In genomic region chr15:63677778-63678177, GRCh38 we compare ENCODE assay signal across 15 cellular contexts.
DNase-seq lines count a peak whose midpoint lies in the region; ATAC-seq and TF ChIP-seq lines count a peak whose summit lies in the region.
"Had no signal": no experiment of that assay in that cellular context is flagged by ENCODE, and none has a peak within 500 bp of the region (broad histone marks: within the 10 kb centered on the region; RNA-seq: fewer than 3 reads in every experiment).

No MANE protein-coding gene starts in this region.

- CTCF ChIA-PET in CD4-positive, alpha-beta memory T cell (lab: Charles Lee; ENCODE audit: partially characterized antibody) = interaction anchor here (1.3 to 1.6 kb wide), 2 partner anchors 27 to 68 kb away, joined by 3 to 6 read pairs; no protein-coding TSS in a partner anchor
- CTCF ChIA-PET in activated CD8-positive, alpha-beta T cell treated with anti-CD3 and anti-CD28 coated beads, Interleukin-2, amount 10 ng/mL, durations not matched to agents 7 days and 5 days (lab: Charles Lee) = interaction anchor here (0.7 kb wide), 1 partner anchor 75 kb away, joined by 3 read pairs; no protein-coding TSS in a partner anchor

- intact Hi-C loops in CD4-positive, alpha-beta memory T cell (cut with micrococcal nuclease) = no loop called here

- POLR2A ChIA-PET in CD4-positive, alpha-beta memory T cell (lab: Charles Lee; ENCODE audit: partially characterized antibody) = interaction anchor here (1.7 kb wide), 1 partner anchor 77 kb away, joined by 3 read pairs; no protein-coding TSS in a partner anchor
- POLR2A ChIA-PET in activated CD8-positive, alpha-beta T cell treated with anti-CD3 and anti-CD28 coated beads, Interleukin-2, amount 10 ng/mL, durations not matched to agents 7 days and 5 days (lab: Charles Lee) = interaction anchor here (1.4 kb wide), 1 partner anchor 155 kb away, joined by 3 read pairs; no protein-coding TSS in a partner anchor

- no peaks in the 10 kb centered on the region for H3K27me3 Mint-ChIP-seq in CD4-positive, alpha-beta memory T cell
- H3K27me3 Mint-ChIP-seq in endodermal cell (ENCODE audit: insufficient read depth) = no peaks in the 10 kb centered on the region
- H3K27me3 Mint-ChIP-seq in activated CD8-positive, alpha-beta T cell treated with anti-CD3 and anti-CD28 coated beads, Interleukin-2, amount 10 ng/mL, durations not matched to agents 7 days and 5 days (ENCODE audit: low read depth) = no peaks in the 10 kb centered on the region

- no peak for TF ChIP-seq CTCF in endodermal cell (conservative IDR thresholded peaks at IDR 0.05)

- no peaks in the 10 kb centered on the region for H3K9me3 Mint-ChIP-seq in CD4-positive, alpha-beta memory T cell
- no peaks in the 10 kb centered on the region for H3K9me3 Mint-ChIP-seq in endodermal cell
- H3K9me3 Mint-ChIP-seq in stimulated activated effector memory CD8-positive, alpha-beta T cell treated with anti-CD3 and anti-CD28 coated beads, Interleukin-12 subunit alpha, Interleukin-12 subunit beta, amount 100 ng/mL, for 72 hours = no peaks in the 10 kb centered on the region
- no peaks in the 10 kb centered on the region for H3K9me3 Mint-ChIP-seq in activated CD8-positive, alpha-beta T cell treated with anti-CD3 and anti-CD28 coated beads, Interleukin-2, amount 10 ng/mL, durations not matched to agents 7 days and 5 days (ENCODE audit: insufficient read depth)
- H3K9me3 Mint-ChIP-seq: CD14-positive monocyte; T-helper 1 cell treated with Interleukin-12 subunit alpha and Interleukin-12 subunit beta and Interleukin-4 antibody, amounts not matched to agents 30 μg/mL and 1 μg/mL, for 36 hours had no signal

- no peak overlapping the region for H3K9ac ChIP-seq in endodermal cell (ENCODE audit: extremely low read depth, low read length, poor library complexity, severe bottlenecking)

- H3K9me3 ChIP-seq in CD4-positive, alpha-beta memory T cell (ENCODE audit: control insufficient read depth in 1 of 2, low read length in 2 of 2) = no peaks in the 10 kb centered on the region
- no peaks in the 10 kb centered on the region for H3K9me3 ChIP-seq in endodermal cell (ENCODE audit: control insufficient read depth, low read length)
- H3K9me3 ChIP-seq: ascending aorta had no signal

- H3K4me3 ChIP-seq in CD4-positive, alpha-beta memory T cell (ENCODE audit: low read length in 2 of 2) = no peak overlapping the region
- H3K4me3 ChIP-seq in endodermal cell (ENCODE audit: low read length) = no peak overlapping the region
- H3K4me3 ChIP-seq: ascending aorta had no signal

- H3K4me1 ChIP-seq in CD4-positive, alpha-beta memory T cell (ENCODE audit: insufficient read depth, low read length) = peaks cover 22% of the 10 kb centered on the region
- H3K4me1 ChIP-seq in endodermal cell (ENCODE audit: control insufficient read depth, insufficient read depth, low read length) = no peaks in the 10 kb centered on the region
- H3K4me1 ChIP-seq: ascending aorta had no signal

- H3K27me3 ChIP-seq in CD4-positive, alpha-beta memory T cell (ENCODE audit: insufficient read depth, low read length) = no peaks in the 10 kb centered on the region
- H3K27me3 ChIP-seq in endodermal cell (ENCODE audit: control insufficient read depth, insufficient read depth, low read length, poor library complexity, severe bottlenecking) = no peaks in the 10 kb centered on the region
- H3K27me3 ChIP-seq: ascending aorta had no signal

- H3K27ac ChIP-seq in CD4-positive, alpha-beta memory T cell (ENCODE audit: low read depth, low read length) = no peak overlapping the region
- no peak overlapping the region for H3K27ac ChIP-seq in endodermal cell (ENCODE audit: low read depth, low read length)
- H3K27ac ChIP-seq: ascending aorta had no signal

- no peak overlapping the region for H3K4me3 Mint-ChIP-seq in CD4-positive, alpha-beta memory T cell
- H3K4me3 Mint-ChIP-seq in endodermal cell = no peak overlapping the region
- no peak overlapping the region for H3K4me3 Mint-ChIP-seq in stimulated activated effector memory CD8-positive, alpha-beta T cell treated with anti-CD3 and anti-CD28 coated beads, Interleukin-12 subunit alpha, Interleukin-12 subunit beta, amount 100 ng/mL, for 72 hours
- no peak overlapping the region for H3K4me3 Mint-ChIP-seq in activated CD8-positive, alpha-beta T cell treated with anti-CD3 and anti-CD28 coated beads, Interleukin-2, amount 10 ng/mL, durations not matched to agents 7 days and 5 days
- H3K4me3 Mint-ChIP-seq: CD14-positive monocyte; T-helper 1 cell treated with Interleukin-12 subunit alpha and Interleukin-12 subunit beta and Interleukin-4 antibody, amounts not matched to agents 30 μg/mL and 1 μg/mL, for 36 hours had no signal

- H3K27ac Mint-ChIP-seq in CD4-positive, alpha-beta memory T cell = peak overlapping the region in 5 of 7 donors; percentile 11 to 76 (median 56)
- H3K27ac Mint-ChIP-seq in endodermal cell = no peak overlapping the region
- no peak overlapping the region for H3K27ac Mint-ChIP-seq in stimulated activated effector memory CD8-positive, alpha-beta T cell treated with anti-CD3 and anti-CD28 coated beads, Interleukin-12 subunit alpha, Interleukin-12 subunit beta, amount 100 ng/mL, for 72 hours
- no peak overlapping the region for H3K27ac Mint-ChIP-seq in activated CD8-positive, alpha-beta T cell treated with anti-CD3 and anti-CD28 coated beads, Interleukin-2, amount 10 ng/mL, durations not matched to agents 7 days and 5 days
- H3K27ac Mint-ChIP-seq: T-helper 1 cell treated with Interleukin-12 subunit alpha and Interleukin-12 subunit beta and Interleukin-4 antibody, amounts not matched to agents 30 μg/mL and 1 μg/mL, for 36 hours had no signal

- no peak for ATAC-seq in stimulated activated effector memory CD8-positive, alpha-beta T cell treated with anti-CD3 and anti-CD28 coated beads, Interleukin-12 subunit alpha, Interleukin-12 subunit beta, amount 100 ng/mL, for 72 hours
- ATAC-seq in HG03280 (IDR thresholded peaks at IDR 0.05; ENCODE audit: unreplicated experiment) (no peak), GM21825 (IDR thresholded peaks at IDR 0.05; ENCODE audit: unreplicated experiment) (no peak)
- no peak for ATAC-seq in activated CD8-positive, alpha-beta T cell treated with anti-CD3 and anti-CD28 coated beads, Interleukin-2, amount 10 ng/mL, durations not matched to agents 7 days and 5 days

- peaks cover 40 to 72% of the 10 kb centered on the region in 2 donors for H3K36me3 Mint-ChIP-seq in CD4-positive, alpha-beta memory T cell
- H3K36me3 Mint-ChIP-seq in endodermal cell (ENCODE audit: low read depth) = peaks cover 13% of the 10 kb centered on the region
- H3K36me3 Mint-ChIP-seq in stimulated activated effector memory CD8-positive, alpha-beta T cell treated with anti-CD3 and anti-CD28 coated beads, Interleukin-12 subunit alpha, Interleukin-12 subunit beta, amount 100 ng/mL, for 72 hours = peaks cover 89% of the 10 kb centered on the region
- H3K36me3 Mint-ChIP-seq in activated CD8-positive, alpha-beta T cell treated with anti-CD3 and anti-CD28 coated beads, Interleukin-2, amount 10 ng/mL, durations not matched to agents 7 days and 5 days (ENCODE audit: low read depth) = peaks cover 46% of the 10 kb centered on the region

- peaks cover 49% of the 10 kb centered on the region for H3K36me3 ChIP-seq in CD4-positive, alpha-beta memory T cell (ENCODE audit: insufficient read depth, low read length)
- H3K36me3 ChIP-seq in endodermal cell (ENCODE audit: control insufficient read depth, insufficient read depth, low read length) = peaks cover 60% of the 10 kb centered on the region

- DNase-seq in CD4-positive, alpha-beta memory T cell = no peak
- DNase-seq in NCI-H2029 treated with DMSO at 0.1 percent for 48 hours (lab: John Stamatoyannopoulos, UW) (peak; percentile 14), endodermal cell (peak; percentile 45), mucosa of gallbladder (ENCODE audit: low spot score) (peak; percentile 86)
- DNase-seq in stimulated activated effector memory CD8-positive, alpha-beta T cell treated with anti-CD3 and anti-CD28 coated beads, Interleukin-12 subunit alpha, Interleukin-12 subunit beta, amount 100 ng/mL, for 72 hours (ENCODE audit: low spot score in 2 of 2) = no peak
- DNase-seq in activated CD8-positive, alpha-beta T cell treated with anti-CD3 and anti-CD28 coated beads, Interleukin-2, amount 10 ng/mL, durations not matched to agents 7 days and 5 days = no peak
- DNase-seq: activated CD4-positive, alpha-beta T cell treated with anti-CD3 and anti-CD28 coated beads for 4 hours; GOT3; NCI-H2227 treated with DMSO at 0.1 percent for 48 hours; stimulated activated CD4-positive, alpha-beta T cell treated with anti-CD3 and anti-CD28 coated beads, Interleukin-2, amount 100 ng/mL, for 48 hours had no signal

- H3K4me1 Mint-ChIP-seq in CD4-positive, alpha-beta memory T cell = peaks cover 15 to 34% (median 21%) of the 10 kb centered on the region in 4 donors
- H3K4me1 Mint-ChIP-seq in endodermal cell = peaks cover 1% of the 10 kb centered on the region
- peaks cover 6% of the 10 kb centered on the region for H3K4me1 Mint-ChIP-seq in stimulated activated effector memory CD8-positive, alpha-beta T cell treated with anti-CD3 and anti-CD28 coated beads, Interleukin-12 subunit alpha, Interleukin-12 subunit beta, amount 100 ng/mL, for 72 hours
- peaks cover 8% of the 10 kb centered on the region for H3K4me1 Mint-ChIP-seq in activated CD8-positive, alpha-beta T cell treated with anti-CD3 and anti-CD28 coated beads, Interleukin-2, amount 10 ng/mL, durations not matched to agents 7 days and 5 days (ENCODE audit: low read depth)
- H3K4me1 Mint-ChIP-seq: CD14-positive monocyte had no signal

- WGBS in endodermal cell (ENCODE audit: insufficient coverage in 1 of 2, insufficient read length in 1 of 2), 2 experiments = 93 to 95% methylated on average over 10 of the region's 10 CpGs

Comparison
In these comparisons a context has a peak if more than half of its experiments do, and no peak if none do; other contexts are left out.
1. DNase-seq: peak in NCI-H2029 treated with DMSO at 0.1 percent for 48 hours (single experiment), endodermal cell (single experiment) and mucosa of gallbladder (single experiment); none in CD4-positive, alpha-beta memory T cell (0 of 5), stimulated activated effector memory CD8-positive, alpha-beta T cell treated with anti-CD3 and anti-CD28 coated beads, Interleukin-12 subunit alpha, Interleukin-12 subunit beta, amount 100 ng/mL, for 72 hours (0 of 2) and activated CD8-positive, alpha-beta T cell treated with anti-CD3 and anti-CD28 coated beads, Interleukin-2, amount 10 ng/mL, durations not matched to agents 7 days and 5 days (single experiment).
2. H3K27ac Mint-ChIP-seq: peak in CD4-positive, alpha-beta memory T cell (5 of 7); none in endodermal cell (single experiment), stimulated activated effector memory CD8-positive, alpha-beta T cell treated with anti-CD3 and anti-CD28 coated beads, Interleukin-12 subunit alpha, Interleukin-12 subunit beta, amount 100 ng/mL, for 72 hours (single experiment) and activated CD8-positive, alpha-beta T cell treated with anti-CD3 and anti-CD28 coated beads, Interleukin-2, amount 10 ng/mL, durations not matched to agents 7 days and 5 days (single experiment).